In genomic region chr2:160269803-160270570, GRCh38 we compare ENCODE assay signal across 8 cellular contexts.
DNase-seq lines count a peak whose midpoint lies in the region; ATAC-seq and TF ChIP-seq lines count a peak whose summit lies in the region.

No MANE protein-coding gene starts in this region.

- H3K9me3 Mint-ChIP-seq in CD14-positive monocyte (no peaks in the 10 kb centered on the region), nephron (no peaks in the 10 kb centered on the region)

- H3K4me3 Mint-ChIP-seq in CD14-positive monocyte (peak overlapping the region; percentile 79 to 90), nephron (peak overlapping the region; percentile 80 to 86 (median 83))

- intact Hi-C loops in CD14-positive monocyte (cut with micrococcal nuclease): no loop called here

- TF ChIP-seq CTCF in CD14-positive monocyte (IDR thresholded peaks at IDR 0.05) (peak; percentile 77), nephron (IDR thresholded peaks at IDR 0.05; ENCODE audit: unreplicated experiment in 3 of 3) (peak; percentile 61 to 75 (median 72))

- H3K27me3 Mint-ChIP-seq in CD14-positive monocyte (ENCODE audit: low read depth in 3 of 3) (peaks cover 0 to 4% (median 2%) of the 10 kb centered on the region in 3 donors), nephron (ENCODE audit: low read depth) (no peaks in the 10 kb centered on the region)

- H3K36me3 Mint-ChIP-seq in CD14-positive monocyte (peaks cover 41 to 44% of the 10 kb centered on the region in 2 donors), nephron (ENCODE audit: low read depth) (peaks cover 35% of the 10 kb centered on the region)

- H3K4me1 Mint-ChIP-seq in CD14-positive monocyte: peaks cover 23% of the 10 kb centered on the region
- peaks cover 80% of the 10 kb centered on the region for H3K4me1 Mint-ChIP-seq in nephron

- peak; percentile 76 for DNase-seq in CD14-positive monocyte (ENCODE audit: low spot score)
- DNase-seq in OCI-M1 (lab: John Stamatoyannopoulos, UW): peak; percentile 74
- DNase-seq in activated effector memory CD4-positive, alpha-beta T cell treated with Interleukin-2 at 50 U/mL for 16 hours: peak; percentile 56
- DNase-seq in fibroblast of the conjunctiva (ENCODE audit: low read depth): peak; percentile 89
- peak; percentile 50 to 78 (median 59) for DNase-seq in stimulated activated naive CD4-positive, alpha-beta T cell (lab: John Stamatoyannopoulos, UW)

- ATAC-seq in GM19397 (IDR thresholded peaks at IDR 0.05; ENCODE audit: unreplicated experiment) (peak; percentile 93), HG03558 (IDR thresholded peaks at IDR 0.05; ENCODE audit: extremely low read depth, unreplicated experiment) (peak; percentile 66)

- H3K27ac Mint-ChIP-seq in CD14-positive monocyte (peak overlapping the region; percentile 20 to 80 (median 41)), nephron (peak overlapping the region; percentile 99 to 100 (median 99))

Comparison
In these comparisons a context has a peak if more than half of its experiments do, and no peak if none do; other contexts are left out.
1. Peak in every context shown above with its lines: DNase-seq and ATAC-seq.